In genomic region chr18:13500891-13501887, GRCh38 we compare ENCODE assay signal across 9 cellular contexts.
A peak's percentile ranks its signal among the peaks of the same experiment; 100 is the strongest.
DNase-seq lines count a peak whose midpoint lies in the region; ATAC-seq, FAIRE-seq and TF ChIP-seq lines count a peak whose summit lies in the region.
"Had no signal": no experiment of that assay in that cellular context is flagged by ENCODE, and none has a peak within 500 bp of the region (broad histone marks: within the 10 kb centered on the region; RNA-seq: fewer than 3 reads in every experiment).

No MANE protein-coding gene starts in this region.

- no peak for TF ChIP-seq POLR2A in H1 (IDR thresholded peaks at IDR 0.05; ENCODE audit: control extremely low read depth in 1 of 2, low read depth in 2 of 2, low read length in 2 of 2)

- no peak for FAIRE-seq in H1 (lab: Jason Lieb, UNC)

- no peak overlapping the region for H2BK15ac ChIP-seq in H1 (ENCODE audit: low read length)

- H3K79me1 ChIP-seq in H1 (ENCODE audit: low read depth, low read length) = no peaks in the 10 kb centered on the region

- H3K9ac ChIP-seq in H1 (replicated peaks in 1 of 4; ENCODE audit: extremely low read depth in 1 of 4, low read depth in 3 of 4, low read length in 3 of 4) = no peak overlapping the region; a peak in 1 of 7 replicates

- H3K4ac ChIP-seq in H1 (replicated peaks; ENCODE audit: insufficient read length, low read depth, low read length) = no peak overlapping the region

- POLR2A ChIA-PET in H1 (lab: Charles Lee; ENCODE audit: partially characterized antibody) = interaction anchor here (0.8 to 1.2 kb wide), 4 partner anchors 10 to 133 kb away, joined by 3 read pairs; no protein-coding TSS in a partner anchor

- WGBS in H1 (ENCODE audit: extremely low coverage in 1 of 2, insufficient coverage in 1 of 2, insufficient read length in 1 of 2, insufficient replicate concordance in 2 of 2, low coverage in 1 of 2, low lambda C conversion rate in 2 of 2, missing lambda C conversion rate in 1 of 2), 2 experiments = 71% methylated on average over 16 of the region's 16 CpGs; no CpG with 5 or more reads in 1 of the 2 experiments

- 0 out of 2 replicates have a peak overlapping the region, but pooled peaks have one; percentile 27 for H2BK12ac ChIP-seq in H1 (ENCODE audit: low read depth, low read length)

- CTCF ChIA-PET in H1 (lab: Charles Lee; ENCODE audit: partially characterized antibody) = interaction anchor here (0.9 to 2.6 kb wide), 6 partner anchors 11 to 240 kb away, joined by 3 to 7 read pairs (median 4); no protein-coding TSS in a partner anchor

- peak overlapping the region; percentile 58 to 63; a peak in 3 of 4 replicates for H3K4me2 ChIP-seq in H1 (ENCODE audit: insufficient read depth in 1 of 2, low read depth in 2 of 2, low read length in 2 of 2)

- no peak overlapping the region for H3K18ac ChIP-seq in H1 (ENCODE audit: extremely low read depth, low read length)

- H3K27ac ChIP-seq in H1 (ENCODE audit: low read depth, low read length) = no peak overlapping the region
- H3K27ac ChIP-seq: cardiac muscle cell had no signal

- H3K23me2 ChIP-seq in H1 (ENCODE audit: low read depth, low read length) = no peaks in the 10 kb centered on the region

- H4K8ac ChIP-seq in H1 (ENCODE audit: extremely low read depth, insufficient read depth, low read length) = no peak overlapping the region

- DNase-seq in D341Med (ENCODE audit: low spot score) (peak; percentile 92), NCI-H2171 (lab: John Stamatoyannopoulos, UW) (peak; percentile 59), H1 (ENCODE audit: low read depth in 1 of 2, low spot score in 2 of 2) (no peak), myocyte (ENCODE audit: low read depth) (peak; percentile 50)

- H3K36me3 ChIP-seq in H1 (ENCODE audit: control insufficient read depth in 2 of 4, insufficient read depth in 4 of 4, low read length in 3 of 4) = no peaks in the 10 kb centered on the region
- H3K36me3 ChIP-seq: cardiac muscle cell had no signal

- no peak overlapping the region for H4K5ac ChIP-seq in H1 (ENCODE audit: insufficient read length, low read depth, low read length)

- H3K4me3 ChIP-seq in H1 (ENCODE audit: extremely low read depth in 1 of 4, insufficient read depth in 2 of 4, low read depth in 3 of 4, low read length in 4 of 4) = peak overlapping the region in 3 of 4 experiments; percentile 14 to 42 (median 19); a peak in 5 of 8 replicates
- H3K4me3 ChIP-seq: cardiac muscle cell had no signal

- H2AK5ac ChIP-seq in H1 (ENCODE audit: low read depth, low read length) = no peak overlapping the region

- ATAC-seq in GM18517 (IDR thresholded peaks at IDR 0.05; ENCODE audit: unreplicated experiment) = no peak
- ATAC-seq in GM19452 (IDR thresholded peaks at IDR 0.05; ENCODE audit: unreplicated experiment) = no peak
- no peak for ATAC-seq in GM21367 (IDR thresholded peaks at IDR 0.05; ENCODE audit: unreplicated experiment)
- ATAC-seq in HG03025 (IDR thresholded peaks at IDR 0.05; ENCODE audit: low FRiP score, unreplicated experiment) = no peak

- no peaks in the 10 kb centered on the region for H4K20me1 ChIP-seq in H1 (replicated peaks in 1 of 2; ENCODE audit: control insufficient read depth in 1 of 2, insufficient read depth in 2 of 2, low read length in 2 of 2)

- TF ChIP-seq RAD21 in H1 (IDR thresholded peaks at IDR 0.05 in 1 of 2, conservative IDR thresholded peaks at IDR 0.05 in 1 of 2; ENCODE audit: low read depth in 2 of 2, low read length in 2 of 2) = no peak

- H2BK120ac ChIP-seq in H1 (replicated peaks; ENCODE audit: low read depth, low read length) = no peak overlapping the region

- H4K91ac ChIP-seq in H1 (replicated peaks; ENCODE audit: insufficient read length, low read length) = no peak overlapping the region

- peaks cover 0 to 4% (median 0%) of the 10 kb centered on the region in 4 experiments; a peak in 1 of 7 replicates for H3K27me3 ChIP-seq in H1 (replicated peaks in 1 of 4; ENCODE audit: control insufficient read depth in 3 of 4, extremely low read depth in 1 of 4, insufficient read depth in 3 of 4, low read length in 3 of 4)

- H3K9me3 ChIP-seq in H1 (ENCODE audit: insufficient read depth in 2 of 2, low read depth in 1 of 2, low read length in 1 of 2) = peaks cover 7 to 17% of the 10 kb centered on the region in 2 experiments

- TF ChIP-seq CTCF in H1 (IDR thresholded peaks at IDR 0.05; ENCODE audit: control extremely low read depth in 1 of 3, insufficient read depth in 1 of 3, low read depth in 1 of 3, low read length in 3 of 3) = no peak

- no peak for TF ChIP-seq EP300 in H1 (IDR thresholded peaks at IDR 0.05; ENCODE audit: borderline replicate concordance in 1 of 2, low read depth in 2 of 2, low read length in 2 of 2)

- no peak overlapping the region for H2AFZ ChIP-seq in H1 (ENCODE audit: low read length)

- no peaks in the 10 kb centered on the region for H3K79me2 ChIP-seq in H1 (ENCODE audit: control insufficient read depth in 1 of 2, insufficient read depth in 2 of 2, low read length in 2 of 2)

- H3K4me1 ChIP-seq in H1 (replicated peaks in 1 of 4; ENCODE audit: control insufficient read depth in 3 of 4, insufficient read depth in 4 of 4, low read length in 3 of 4) = peaks cover 0 to 11% (median 9%) of the 10 kb centered on the region in 4 experiments; a peak in 6 of 7 replicates

- no peak overlapping the region for H3K23ac ChIP-seq in H1 (ENCODE audit: insufficient read length)

- H2BK5ac ChIP-seq in H1 (ENCODE audit: low read depth, low read length) = no peak overlapping the region

- H3K14ac ChIP-seq in H1 (ENCODE audit: insufficient read length) = no peak overlapping the region

- no peak overlapping the region for H2BK20ac ChIP-seq in H1 (ENCODE audit: low read length)

- H3K56ac ChIP-seq in H1 (replicated peaks; ENCODE audit: insufficient read length, low read depth, low read length) = no peak overlapping the region

TF ChIP-seq in H1, 55 proteins besides CTCF, POLR2A, EP300 and RAD21:
- TF ChIP-seq ZNF274 (IDR thresholded peaks at IDR 0.05; ENCODE audit: borderline replicate concordance, extremely low read depth, low read length) = no peak
- no peak for TF ChIP-seq POU5F1 (IDR thresholded peaks at IDR 0.05; ENCODE audit: low read depth, low read length)
- no peak for TF ChIP-seq CBX5 (IDR thresholded peaks at IDR 0.05; ENCODE audit: low read depth, low read length)
- no peak for TF ChIP-seq FOSL1 (IDR thresholded peaks at IDR 0.05; ENCODE audit: insufficient read depth, low read depth, low read length)
- no peak for TF ChIP-seq EZH2 (IDR thresholded peaks at IDR 0.05; ENCODE audit: low read depth, low read length, severe bottlenecking)
- no peak for TF ChIP-seq JUND (IDR thresholded peaks at IDR 0.05; ENCODE audit: low read length)
- TF ChIP-seq TBP (IDR thresholded peaks at IDR 0.05; ENCODE audit: low read depth, low read length) = no peak
- TF ChIP-seq RXRA (IDR thresholded peaks at IDR 0.05; ENCODE audit: insufficient read depth, low read depth, low read length) = no peak
- no peak for TF ChIP-seq E2F6 (IDR thresholded peaks at IDR 0.05)

Comparison
In these comparisons a context has a peak if more than half of its experiments do, and no peak if none do; other contexts are left out.
1. DNase-seq: peak in D341Med (single experiment), NCI-H2171 (single experiment) and myocyte (single experiment); none in H1 (0 of 2).